14 cellular contexts compared by ENCODE assay signal in genomic region chr16:84986102-84986501, GRCh38. TPM values are rescaled to one million over a fixed set of nuclear protein-coding genes. Genes with fewer than 3 reads are reported as not detected.
DNase-seq lines count a peak whose midpoint lies in the region; ATAC-seq, FAIRE-seq and TF ChIP-seq lines count a peak whose summit lies in the region.
"Had no signal": no experiment of that assay in that cellular context is flagged by ENCODE, and none has a peak within 500 bp of the region (broad histone marks: within the 10 kb centered on the region; RNA-seq: fewer than 3 reads in every experiment).

No MANE protein-coding gene starts in this region.

- H3K27ac ChIP-seq in AG04450 (ENCODE audit: low read depth, low read length) (peak overlapping the region; percentile 82), HCT116 (ENCODE audit: low read depth, low read length) (peak overlapping the region; percentile 68), neural progenitor cell (no peak overlapping the region)

- H3K36me3 Mint-ChIP-seq in neural progenitor cell = peaks cover 30% of the 10 kb centered on the region
- peaks cover 0 to 91% (median 7%) of the 10 kb centered on the region in 3 donors for H3K36me3 Mint-ChIP-seq in naive thymus-derived CD8-positive, alpha-beta T cell

- peak overlapping the region; percentile 18; the same call in 1 of the 2 replicates for H3K9ac ChIP-seq in HCT116 (ENCODE audit: low read length)
- H3K9ac ChIP-seq in neural progenitor cell = no peak overlapping the region

- H2AFZ ChIP-seq in HCT116 (ENCODE audit: low read depth, low read length, poor library complexity, severe bottlenecking) (no peak overlapping the region), neural progenitor cell (replicated peaks) (no peak overlapping the region)

- no peak for TF ChIP-seq POLR2A in HCT116 (IDR thresholded peaks at IDR 0.05; ENCODE audit: borderline replicate concordance, extremely low read depth, insufficient read depth, insufficient read length)

- no peak for ATAC-seq in HCT116
- ATAC-seq in GM19455 (IDR thresholded peaks at IDR 0.05; ENCODE audit: unreplicated experiment) = no peak
- no peak for ATAC-seq in naive thymus-derived CD8-positive, alpha-beta T cell

- DNase-seq in AG04450 (ENCODE audit: low read depth, low spot score) (no peak), HCT116 (ENCODE audit: low read depth, low spot score) (no peak), bronchial epithelial cell (ENCODE audit: low read depth) (peak; percentile 48), neural progenitor cell (ENCODE audit: low spot score) (no peak), NCI-H69 (lab: John Stamatoyannopoulos, UW) (no peak), BE2C (no peak)
- no peak for DNase-seq in naive thymus-derived CD8-positive, alpha-beta T cell
- DNase-seq: activated CD8-positive, alpha-beta memory T cell treated with anti-CD3 and anti-CD28 coated beads, Interleukin-2, amount 50 U/mL, for 48 hours; central memory CD4-positive, alpha-beta T cell; COR-L47; T1000 had no signal

- no peaks in the 10 kb centered on the region for H3K27me3 ChIP-seq in AG04450 (ENCODE audit: control insufficient read depth, insufficient read depth, low read length)
- no peaks in the 10 kb centered on the region for H3K27me3 ChIP-seq in HCT116 (ENCODE audit: insufficient read depth, low read length)
- H3K27me3 ChIP-seq in bronchial epithelial cell (ENCODE audit: control insufficient read depth, insufficient read depth, low read length) = no peaks in the 10 kb centered on the region
- H3K27me3 ChIP-seq in neural progenitor cell = no peaks in the 10 kb centered on the region
- no peaks in the 10 kb centered on the region for H3K27me3 ChIP-seq in BE2C
- H3K27me3 ChIP-seq: MG63 had no signal

- FAIRE-seq in bronchial epithelial cell (lab: Jason Lieb, UNC) = no peak

- CTCF ChIA-PET in AG04450 (lab: Charles Lee) (interaction anchor here (1.1 kb wide), 1 partner anchor 15 kb away, joined by 7 read pairs; no protein-coding TSS in a partner anchor), HCT116 (lab: Charles Lee) (interaction anchor here (1.0 kb wide), 1 partner anchor 15 kb away, joined by 5 read pairs; no protein-coding TSS in a partner anchor)

- H3K27me3 Mint-ChIP-seq in neural progenitor cell (ENCODE audit: insufficient read depth, low read depth) = peaks cover 2% of the 10 kb centered on the region
- H3K27me3 Mint-ChIP-seq in naive thymus-derived CD8-positive, alpha-beta T cell = no peaks in the 10 kb centered on the region
- H3K27me3 Mint-ChIP-seq: stimulated activated naive CD8-positive, alpha-beta T cell treated with anti-CD3 and anti-CD28 coated beads, Interleukin-15, Interleukin-2, amounts not matched to agents 100 ng/mL and 50 ng/mL, for 24 hours had no signal

- no peaks in the 10 kb centered on the region for H3K9me3 Mint-ChIP-seq in neural progenitor cell
- H3K9me3 Mint-ChIP-seq in naive thymus-derived CD8-positive, alpha-beta T cell = no peaks in the 10 kb centered on the region
- H3K9me3 Mint-ChIP-seq: stimulated activated naive CD8-positive, alpha-beta T cell treated with anti-CD3 and anti-CD28 coated beads, Interleukin-15, Interleukin-2, amounts not matched to agents 100 ng/mL and 50 ng/mL, for 24 hours had no signal

- no TSS peak for BruUV-seq in HCT116 (replicated peaks; lab: Mats Ljungman, UMichigan)

- RAD21 ChIA-PET in HCT116 (lab: Charles Lee; ENCODE audit: low non-redundant PET in 1 of 2, low total read pairs in 2 of 2, uncharacterized antibody in 2 of 2, unreplicated experiment in 2 of 2) = no interaction called here

- POLR2A ChIA-PET in AG04450 (lab: Yijun Ruan, JAX) = interaction anchor here (0.6 to 1.0 kb wide), 3 partner anchors 9 to 73 kb away, joined by 3 to 5 read pairs (median 4); no protein-coding TSS in a partner anchor
- POLR2A ChIA-PET in HCT116 (lab: Charles Lee) = no interaction called here
- POLR2A ChIA-PET in naive thymus-derived CD8-positive, alpha-beta T cell (lab: Charles Lee) = interaction anchor here (0.6 kb wide), 1 partner anchor 13 kb away, joined by 5 read pairs; no protein-coding TSS in a partner anchor

- H4K20me1 ChIP-seq in HCT116 (ENCODE audit: insufficient read depth) = no peaks in the 10 kb centered on the region; the same call in 1 of the 2 replicates
- peaks cover 18% of the 10 kb centered on the region for H4K20me1 ChIP-seq in neural progenitor cell (ENCODE audit: low read depth)

- peaks cover 6% of the 10 kb centered on the region; the same call in 1 of the 2 replicates for H3K9me3 ChIP-seq in AG04450 (ENCODE audit: control insufficient read depth, insufficient read depth, low read length)
- no peaks in the 10 kb centered on the region for H3K9me3 ChIP-seq in HCT116 (ENCODE audit: control insufficient read depth in 1 of 2, insufficient read depth in 1 of 2, low read depth in 1 of 2, low read length in 2 of 2)
- no peaks in the 10 kb centered on the region for H3K9me3 ChIP-seq in neural progenitor cell (ENCODE audit: low read depth)
- H3K9me3 ChIP-seq in BE2C = no peaks in the 10 kb centered on the region
- H3K9me3 ChIP-seq: MG63 had no signal

- H3K4me2 ChIP-seq in HCT116 (ENCODE audit: low read length) (peak overlapping the region; percentile 63), neural progenitor cell (no peak overlapping the region)

- H3F3A ChIP-seq in neural progenitor cell (ENCODE audit: low read depth) = no peaks in the 10 kb centered on the region

- H3K36me3 ChIP-seq in HCT116 (ENCODE audit: control insufficient read depth in 1 of 2, insufficient read depth in 2 of 2, low read length in 2 of 2) (peaks cover 23 to 52% of the 10 kb centered on the region in 2 experiments; a peak in 3 of 4 replicates), bronchial epithelial cell (ENCODE audit: control insufficient read depth, insufficient read depth, low read length) (peaks cover 28% of the 10 kb centered on the region), neural progenitor cell (no peaks in the 10 kb centered on the region), BE2C (peaks cover 58% of the 10 kb centered on the region)

- H3K79me2 ChIP-seq in HCT116 (ENCODE audit: insufficient read depth, low read length) (peaks cover 48% of the 10 kb centered on the region), neural progenitor cell (ENCODE audit: low read depth) (no peaks in the 10 kb centered on the region)

- H3K27ac Mint-ChIP-seq in neural progenitor cell = no peak overlapping the region
- H3K27ac Mint-ChIP-seq in naive thymus-derived CD8-positive, alpha-beta T cell = peak overlapping the region in 4 of 10 donors; percentile 12 to 87 (median 26)
- H3K27ac Mint-ChIP-seq: stimulated activated naive CD8-positive, alpha-beta T cell treated with anti-CD3 and anti-CD28 coated beads, Interleukin-15, Interleukin-2, amounts not matched to agents 100 ng/mL and 50 ng/mL, for 24 hours had no signal

- TF ChIP-seq CTCF in AG04450 (IDR thresholded peaks at IDR 0.05; ENCODE audit: low read depth, low read length) (no peak), HCT116 (IDR thresholded peaks at IDR 0.05 in 2 of 3, conservative IDR thresholded peaks at IDR 0.05 in 1 of 3; ENCODE audit: borderline replicate concordance in 1 of 3, insufficient read depth in 1 of 3, low read depth in 2 of 3, low read length in 2 of 3) (no peak), bronchial epithelial cell (IDR thresholded peaks at IDR 0.05; ENCODE audit: insufficient read depth, low read length, severe bottlenecking) (no peak), neural progenitor cell (IDR thresholded peaks at IDR 0.05) (no peak), BE2C (IDR thresholded peaks at IDR 0.05; ENCODE audit: low read depth, low read length) (no peak)

- H3K4me1 ChIP-seq in HCT116 (ENCODE audit: control insufficient read depth in 1 of 2, insufficient read depth in 2 of 2, low read length in 2 of 2) (peaks cover 22 to 30% of the 10 kb centered on the region in 2 experiments), neural progenitor cell (no peaks in the 10 kb centered on the region), BE2C (no peaks in the 10 kb centered on the region)

- H3K4me3 Mint-ChIP-seq in neural progenitor cell = peak overlapping the region; percentile 27
- no peak overlapping the region for H3K4me3 Mint-ChIP-seq in naive thymus-derived CD8-positive, alpha-beta T cell
- H3K4me3 Mint-ChIP-seq: stimulated activated naive CD8-positive, alpha-beta T cell treated with anti-CD3 and anti-CD28 coated beads, Interleukin-15, Interleukin-2, amounts not matched to agents 100 ng/mL and 50 ng/mL, for 24 hours had no signal

- H3K4me1 Mint-ChIP-seq in neural progenitor cell = peaks cover 20% of the 10 kb centered on the region
- peaks cover 14 to 40% (median 19%) of the 10 kb centered on the region in 4 donors for H3K4me1 Mint-ChIP-seq in naive thymus-derived CD8-positive, alpha-beta T cell

- intact Hi-C loops in HCT116 (cut with micrococcal nuclease) = no loop called here

- H3K9me2 ChIP-seq in HCT116 (ENCODE audit: insufficient read depth) = no peaks in the 10 kb centered on the region

- H3K4me3 ChIP-seq in AG04450 (ENCODE audit: low read depth, low read length) (no peak overlapping the region), HCT116 (replicated peaks in 1 of 2; ENCODE audit: low read depth in 1 of 2, low read length in 2 of 2) (peak overlapping the region in 1 of 2 experiments; percentile 21; a peak in 1 of 4 replicates), bronchial epithelial cell (ENCODE audit: low read depth, low read length) (no peak overlapping the region), neural progenitor cell (no peak overlapping the region), BE2C (ENCODE audit: low read depth, low read length) (no peak overlapping the region)
- H3K4me3 ChIP-seq: MG63 had no signal

- TF ChIP-seq RAD21 in HCT116 (IDR thresholded peaks at IDR 0.05; ENCODE audit: low read depth) = no peak

TF ChIP-seq in HCT116, 20 proteins besides CTCF, POLR2A, EP300 and RAD21 (continues in another document):
- TF ChIP-seq ELF1 (IDR thresholded peaks at IDR 0.05; ENCODE audit: borderline replicate concordance, low read depth) (no peak), ZFX (IDR thresholded peaks at IDR 0.05) (no peak)

RNA-seq across cellular contexts. Expression of gene ZDHHC7, which starts 25.2 kb away (rescaled TPM):
- polyA plus RNA-seq in AG04450 (2011; rRNA removed) = 136 and 150 TPM in 2 replicates
- 117 and 131 TPM in 2 replicates for polyA minus RNA-seq in AG04450 (2011; rRNA and poly(A)+ RNA removed)
- total RNA-seq in HCT116 (2021; ENCODE audit: unreplicated experiment) (39.9 TPM), bronchial epithelial cell (59.1 and 68.7 TPM in 2 replicates), neural progenitor cell (ENCODE audit: low replicate concordance) (53.3 and 57.0 TPM in 2 replicates)
- 24.0 and 24.9 TPM in 2 replicates for polyA plus RNA-seq in HCT116 (2012)
- 29.1 TPM for polyA plus RNA-seq in BE2C (2012; ENCODE audit: insufficient read depth, insufficient read length, low read depth)
- 10 to 100 TPM; 29.0 to 32.5 TPM for total RNA-seq in naive thymus-derived CD8-positive, alpha-beta T cell
- 10 to 100 TPM; 28.8 to 45.3 (median 37.7) TPM for polyA plus RNA-seq in naive thymus-derived CD8-positive, alpha-beta T cell

RNA-seq across cellular contexts. Expression of gene KIAA0513, which starts 41.5 kb away (rescaled TPM):
- polyA plus RNA-seq in AG04450 (2011; rRNA removed) = 10.0 and 10.1 TPM in 2 replicates
- 26.9 and 30.0 TPM in 2 replicates for polyA minus RNA-seq in AG04450 (2011; rRNA and poly(A)+ RNA removed)
- total RNA-seq in HCT116 (2021; ENCODE audit: unreplicated experiment) (6.6 TPM), bronchial epithelial cell (7.1 and 9.3 TPM in 2 replicates), neural progenitor cell (ENCODE audit: low replicate concordance) (6.1 and 9.0 TPM in 2 replicates)
- 4.4 and 4.9 TPM in 2 replicates for polyA plus RNA-seq in HCT116 (2012)
- 16.5 TPM for polyA plus RNA-seq in BE2C (2012; ENCODE audit: insufficient read depth, insufficient read length, low read depth)
- total RNA-seq in naive thymus-derived CD8-positive, alpha-beta T cell = 10 to 100 TPM; 13.0 to 15.1 TPM
- 10 to 100 TPM in 1 of 3 donors, 1 to 10 TPM in 2; 4.5 to 12.1 (median 7.8) TPM for polyA plus RNA-seq in naive thymus-derived CD8-positive, alpha-beta T cell
